In the genomic region with DNA sequence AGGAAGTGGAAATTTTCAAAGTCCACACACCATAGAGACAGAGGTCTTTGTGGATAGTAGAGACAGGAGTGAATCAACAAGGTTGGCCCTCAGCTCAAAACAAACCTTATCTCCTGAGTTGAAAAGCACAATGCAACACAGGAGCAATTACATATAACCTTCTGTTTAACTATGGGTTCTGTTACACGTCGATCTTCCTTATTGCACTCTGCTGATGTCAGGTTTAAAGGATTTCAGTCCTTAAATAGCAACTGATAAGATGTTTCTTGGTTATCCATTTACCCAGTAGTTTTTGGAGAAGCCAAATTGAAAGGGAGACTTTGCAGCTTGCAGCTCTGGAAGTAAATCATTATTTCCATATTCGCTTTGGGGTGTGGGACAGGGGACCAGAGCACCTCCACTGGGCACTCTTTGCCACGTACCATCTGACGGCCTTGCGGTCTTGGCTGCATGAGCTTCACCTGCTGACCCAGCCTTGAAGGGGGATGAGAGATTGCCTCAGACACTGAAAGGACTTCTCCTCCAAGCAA, we compare ENCODE assay signal across 21 cellular contexts. TPM values are rescaled to one million over a fixed set of nuclear protein-coding genes. Genes with fewer than 3 reads are reported as not detected.
DNase-seq lines count a peak whose midpoint lies in the region; ATAC-seq, FAIRE-seq and TF ChIP-seq lines count a peak whose summit lies in the region.
"Had no signal": no experiment of that assay in that cellular context is flagged by ENCODE, and none has a peak within 500 bp of the region (broad histone marks: within the 10 kb centered on the region; RNA-seq: fewer than 3 reads in every experiment).

No MANE protein-coding gene starts in this region.

- TF ChIP-seq RAD21 in A549 (conservative IDR thresholded peaks at IDR 0.05 in 1 of 2, IDR thresholded peaks at IDR 0.05 in 1 of 2): no peak

- H3K4me3 ChIP-seq in A549 (no peak overlapping the region), HUES48 (ENCODE audit: low read depth, low read length) (no peak overlapping the region), right lobe of liver (peak overlapping the region in 1 of 3 donors; percentile 10), H7 (ENCODE audit: insufficient read depth, low read depth, low read length) (no peak overlapping the region)
- H3K4me3 ChIP-seq: esophagus muscularis mucosa had no signal

- TF ChIP-seq CTCF in A549 (IDR thresholded peaks at IDR 0.05): no peak
- TF ChIP-seq CTCF in right lobe of liver (IDR thresholded peaks at IDR 0.05): no peak

- H3K4me1 ChIP-seq in A549 (peaks cover 13% of the 10 kb centered on the region; the same call in 2 of the 3 replicates), HUES48 (ENCODE audit: control insufficient read depth, insufficient read depth, low read length) (no peaks in the 10 kb centered on the region), right lobe of liver (peaks cover 0 to 11% (median 3%) of the 10 kb centered on the region in 4 donors)

- H3K27me3 ChIP-seq in HUES48 (ENCODE audit: control insufficient read depth, insufficient read depth, low read length) (no peaks in the 10 kb centered on the region), right lobe of liver (no peaks in the 10 kb centered on the region), H7 (ENCODE audit: control insufficient read depth, insufficient read depth, low read length) (no peaks in the 10 kb centered on the region)
- H3K27me3 ChIP-seq: esophagus muscularis mucosa had no signal

- 49% methylated on average over 6 of the region's 6 CpGs for WGBS in A549 (ENCODE audit: missing lambda C conversion rate)
- WGBS in right lobe of liver (ENCODE audit: insufficient coverage, low coverage, low lambda C conversion rate, missing lambda C conversion rate): 41% methylated on average over 6 of the region's 6 CpGs

- POLR2A ChIA-PET in A549 (lab: Yijun Ruan, JAX): no interaction called here

- H3K9me3 Mint-ChIP-seq in dendritic cell treated with granulocyte-macrophage colony-stimulating factor and Interleukin-4, amounts not matched to agents 40 ng/mL and 50 ng/mL, for 4 days: no peaks in the 10 kb centered on the region
- H3K9me3 Mint-ChIP-seq: CD8-positive, alpha-beta T cell; memory B cell; neural crest cell had no signal

- no peak for TF ChIP-seq POLR2A in A549 (IDR thresholded peaks at IDR 0.05; ENCODE audit: low read length)
- TF ChIP-seq POLR2A in right lobe of liver (IDR thresholded peaks at IDR 0.05): peak; percentile 46

- no peaks in the 10 kb centered on the region for H3K27me3 Mint-ChIP-seq in dendritic cell treated with granulocyte-macrophage colony-stimulating factor and Interleukin-4, amounts not matched to agents 40 ng/mL and 50 ng/mL, for 4 days

- peak overlapping the region; percentile 14; the same call in 2 of the 3 replicates for H3K4me2 ChIP-seq in A549

- CTCF ChIA-PET in A549 (lab: Yijun Ruan, JAX): interaction anchor here (0.6 to 2.0 kb wide), 5 partner anchors 9 to 37 kb away, joined by 3 to 4 read pairs (median 3); no protein-coding TSS in a partner anchor

- peak in 1 of 2 experiments; percentile 39 for DNase-seq in A549 (ENCODE audit: low read depth in 1 of 2, low spot score in 1 of 2)
- DNase-seq in right lobe of liver: peak in 2 of 3 donors; percentile 56 to 75
- no peak for DNase-seq in GM19240 (ENCODE audit: insufficient read length, low spot score)
- no peak for DNase-seq in SIG-M5 (lab: John Stamatoyannopoulos, UW)
- no peak for DNase-seq in H7
- no peak for DNase-seq in RKO (ENCODE audit: low spot score)
- DNase-seq: activated CD4-positive, alpha-beta T cell treated with anti-CD3 and anti-CD28 coated beads for 4 hours; amniotic stem cell; caudate nucleus; CD8-positive, alpha-beta T cell; effector CD8-positive, alpha-beta T cell; IMR-90; NCI-H1694 treated with DMSO at 0.1 percent for 48 hours; NCI-H774; stimulated activated CD4-positive, alpha-beta T cell treated with anti-CD3 and anti-CD28 coated beads, Interleukin-15, amount 100 ng/mL, for 24 hours had no signal

- H3K27ac ChIP-seq in A549 (no peak overlapping the region), HUES48 (ENCODE audit: low read depth, low read length) (peak overlapping the region; percentile 78), right lobe of liver (peak overlapping the region; percentile 31 to 98 (median 82))
- H3K27ac ChIP-seq: esophagus muscularis mucosa had no signal

- no peak for FAIRE-seq in A549 (lab: Jason Lieb, UNC)

- ATAC-seq in A549: peak in 1 of 2 experiments; percentile 64; a peak in 3 of 6 replicates
- peak; percentile 84 to 87 (median 86) for ATAC-seq in right lobe of liver
- ATAC-seq: CD8-positive, alpha-beta T cell; Panc1 had no signal

- no peak for TF ChIP-seq EP300 in A549 (IDR thresholded peaks at IDR 0.05)

- H3K9me3 ChIP-seq in A549 (no peaks in the 10 kb centered on the region), HUES48 (ENCODE audit: control insufficient read depth, insufficient read depth, low read length) (no peaks in the 10 kb centered on the region), right lobe of liver (no peaks in the 10 kb centered on the region)
- H3K9me3 ChIP-seq: esophagus muscularis mucosa had no signal

- intact Hi-C loops in dendritic cell treated with granulocyte-macrophage colony-stimulating factor and Interleukin-4, amounts not matched to agents 40 ng/mL and 50 ng/mL, for 4 days (cut with micrococcal nuclease): no loop called here
- intact Hi-C loops in right lobe of liver (cut with DNase I): no loop called here

- peaks cover 31% of the 10 kb centered on the region for H3K4me1 Mint-ChIP-seq in dendritic cell treated with granulocyte-macrophage colony-stimulating factor and Interleukin-4, amounts not matched to agents 40 ng/mL and 50 ng/mL, for 4 days (ENCODE audit: low read depth)
- H3K4me1 Mint-ChIP-seq: neural crest cell had no signal

- no peaks in the 10 kb centered on the region for H3K36me3 Mint-ChIP-seq in dendritic cell treated with granulocyte-macrophage colony-stimulating factor and Interleukin-4, amounts not matched to agents 40 ng/mL and 50 ng/mL, for 4 days (ENCODE audit: low read depth)
- H3K36me3 Mint-ChIP-seq: memory B cell had no signal

- no peaks in the 10 kb centered on the region for H3K36me3 ChIP-seq in HUES48 (ENCODE audit: control insufficient read depth, insufficient read depth, low read length)
- H3K36me3 ChIP-seq in right lobe of liver: no peaks in the 10 kb centered on the region
- no peaks in the 10 kb centered on the region for H3K36me3 ChIP-seq in H7 (replicated peaks; ENCODE audit: control insufficient read depth, insufficient read depth, low read length)
- H3K36me3 ChIP-seq: esophagus muscularis mucosa had no signal

- H3K9ac ChIP-seq in HUES48 (ENCODE audit: low read depth, low read length): no peak overlapping the region

- H3K27ac Mint-ChIP-seq in dendritic cell treated with granulocyte-macrophage colony-stimulating factor and Interleukin-4, amounts not matched to agents 40 ng/mL and 50 ng/mL, for 4 days: peak overlapping the region; percentile 13
- H3K27ac Mint-ChIP-seq: memory B cell had no signal

- H3K4me3 Mint-ChIP-seq in dendritic cell treated with granulocyte-macrophage colony-stimulating factor and Interleukin-4, amounts not matched to agents 40 ng/mL and 50 ng/mL, for 4 days: no peak overlapping the region
- H3K4me3 Mint-ChIP-seq: CD8-positive, alpha-beta T cell; memory B cell; neural crest cell had no signal

TF ChIP-seq in A549, 52 proteins besides CTCF, POLR2A, EP300 and RAD21:
- TF ChIP-seq MAZ (IDR thresholded peaks at IDR 0.05; ENCODE audit: borderline replicate concordance, low read depth, low read length) (no peak), ZFP36 (IDR thresholded peaks at IDR 0.05; ENCODE audit: borderline replicate concordance, partially characterized antibody) (no peak), CBX8 (IDR thresholded peaks at IDR 0.05) (no peak), CEBPB (IDR thresholded peaks at IDR 0.05) (no peak), ZSCAN20 (CRISPR knock-in tag; IDR thresholded peaks at IDR 0.05) (no peak), ZC3H11A (IDR thresholded peaks at IDR 0.05) (no peak)
- TF ChIP-seq, protein P1, sequence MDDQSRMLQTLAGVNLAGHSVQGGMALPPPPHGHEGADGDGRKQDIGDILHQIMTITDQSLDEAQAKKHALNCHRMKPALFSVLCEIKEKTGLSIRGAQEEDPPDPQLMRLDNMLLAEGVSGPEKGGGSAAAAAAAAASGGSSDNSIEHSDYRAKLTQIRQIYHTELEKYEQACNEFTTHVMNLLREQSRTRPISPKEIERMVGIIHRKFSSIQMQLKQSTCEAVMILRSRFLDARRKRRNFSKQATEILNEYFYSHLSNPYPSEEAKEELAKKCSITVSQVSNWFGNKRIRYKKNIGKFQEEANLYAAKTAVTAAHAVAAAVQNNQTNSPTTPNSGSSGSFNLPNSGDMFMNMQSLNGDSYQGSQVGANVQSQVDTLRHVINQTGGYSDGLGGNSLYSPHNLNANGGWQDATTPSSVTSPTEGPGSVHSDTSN (IDR thresholded peaks at IDR 0.05): no peak

RNA-seq across cellular contexts. Expression of a gene that starts 56.0 kb away (rescaled TPM):
- polyA plus RNA-seq in A549 (2011; rRNA removed) (17.9 and 23.2 TPM in 2 replicates), A549 (2017; fragmentation: RNase III; extraction: RNeasy Plus Mini Kit Qiagen cat#74134 plus additional on column Dnase treatment) (35.4 to 38.0 TPM (median 37.5 TPM) in 3 replicates)
- 17.1 and 19.3 TPM in 2 replicates for polyA plus RNA-seq in A549 (2012; cell fraction: cytosol; rRNA removed)
- 17.0 and 18.4 TPM in 2 replicates for polyA plus RNA-seq in A549 (2012; cell fraction: nucleus; rRNA removed)
- polyA minus RNA-seq in A549 (2011; rRNA and poly(A)+ RNA removed): 10.2 and 13.3 TPM in 2 replicates
- 10 to 100 TPM; 12.9 to 15.7 (median 14.9) TPM for total RNA-seq in right lobe of liver
- 38.5 and 40.1 TPM in 2 replicates for total RNA-seq in H7 (2014; rRNA removed; shearing (Covaris generic))

Comparison
In these comparisons a context has a peak if more than half of its experiments do, and no peak if none do; other contexts are left out.
1. DNase-seq: peak in right lobe of liver (2 of 3); none in GM19240 (single experiment), SIG-M5 (single experiment), H7 (single experiment) and RKO (single experiment).
2. H3K27ac ChIP-seq: peak in HUES48 (single experiment) and right lobe of liver (3 of 3); none in A549 (0 of 2).